In the genomic region with DNA sequence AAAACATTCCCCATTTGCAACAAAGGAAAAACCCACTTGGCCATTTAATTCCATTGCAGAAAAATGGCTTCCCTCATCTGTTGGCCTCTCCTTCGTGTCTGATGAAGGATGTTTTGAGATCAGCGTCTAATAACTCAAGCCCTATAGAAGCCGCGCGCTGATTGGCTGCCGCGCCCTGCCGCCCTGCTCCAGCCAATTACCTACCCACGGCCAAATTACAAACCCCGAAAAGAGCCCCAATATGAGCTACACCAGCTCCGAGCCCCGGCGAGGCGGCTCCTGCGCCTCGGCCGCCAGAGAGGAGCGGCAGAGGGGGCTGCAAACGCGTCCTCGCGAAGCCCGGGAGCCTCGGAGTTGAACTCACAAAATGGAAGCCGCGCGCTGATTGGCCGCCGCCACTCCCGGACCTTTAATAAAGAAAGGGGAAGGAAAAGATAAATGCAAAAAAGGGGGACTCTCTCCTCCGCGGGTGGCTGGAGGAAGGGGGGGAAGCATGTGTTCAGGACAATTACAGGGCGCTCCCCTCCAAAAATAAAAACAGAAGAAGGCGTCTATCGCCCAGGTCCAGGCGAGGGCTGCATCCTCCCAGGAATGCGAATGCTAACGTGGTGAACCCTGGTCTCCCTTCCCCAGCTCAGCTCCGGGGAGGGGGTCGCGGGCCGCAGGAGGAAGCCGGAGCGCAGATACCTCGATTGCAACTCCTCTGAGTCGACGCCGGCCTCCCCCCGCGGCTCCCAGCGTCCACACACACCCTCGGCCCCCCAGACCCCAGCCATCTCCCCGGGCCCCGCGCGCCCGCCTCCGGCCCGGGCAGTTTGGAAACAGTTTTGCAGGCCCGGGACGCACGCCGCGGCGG, we compare ENCODE assay signal across 8 cellular contexts. TPM values are rescaled to one million over a fixed set of nuclear protein-coding genes. Genes with fewer than 3 reads are reported as not detected.
A peak's percentile ranks its signal among the peaks of the same experiment; 100 is the strongest.
DNase-seq lines count a peak whose midpoint lies in the region; ATAC-seq and TF ChIP-seq lines count a peak whose summit lies in the region.

No MANE protein-coding gene starts in this region.

- peak; percentile 91 for DNase-seq in GM10248 (ENCODE audit: extremely low spot score)
- DNase-seq in NCI-H146 treated with DMSO at 0.1 percent for 48 hours (lab: John Stamatoyannopoulos, UW; ENCODE audit: unreplicated experiment), result peak; percentile 93
- peak; percentile 81 to 91 (median 87) for DNase-seq in T-cell
- DNase-seq in adrenal gland, result peak; percentile 88 to 97 (median 90)
- DNase-seq in cardiac septum (ENCODE audit: low spot score), result peak; percentile 95
- peak; percentile 92 for DNase-seq in transverse colon

- TF ChIP-seq CTCF in GM10248 (IDR thresholded peaks at IDR 0.05; ENCODE audit: control extremely low read depth, extremely low read depth, low read depth, missing control alignments) (no peak), adrenal gland (IDR thresholded peaks at IDR 0.05) (no peak), parathyroid adenoma (IDR thresholded peaks at IDR 0.05) (peak; percentile 20), transverse colon (IDR thresholded peaks at IDR 0.05) (peak in 1 of 5 experiments; percentile 12)

- H3K9me3 ChIP-seq in adrenal gland (replicated peaks in 1 of 3) (no peaks in the 10 kb centered on the region), parathyroid adenoma (ENCODE audit: control insufficient read depth, low read length) (no peaks in the 10 kb centered on the region), transverse colon (no peaks in the 10 kb centered on the region)

- H3K36me3 ChIP-seq in adrenal gland (replicated peaks in 1 of 2) (peaks cover 0 to 11% of the 10 kb centered on the region in 2 donors), parathyroid adenoma (ENCODE audit: control insufficient read depth, insufficient read depth, low read length) (no peaks in the 10 kb centered on the region), transverse colon (no peaks in the 10 kb centered on the region)

- H3K4me1 ChIP-seq in adrenal gland (replicated peaks in 1 of 2), result peaks cover 40 to 53% of the 10 kb centered on the region in 2 donors
- H3K4me1 ChIP-seq in parathyroid adenoma, result peaks cover 22% of the 10 kb centered on the region
- H3K4me1 ChIP-seq in transverse colon, result peaks cover 26 to 41% (median 37%) of the 10 kb centered on the region in 4 donors

- peaks cover 24% of the 10 kb centered on the region for H3K79me2 ChIP-seq in parathyroid adenoma

- H3K9me3 Mint-ChIP-seq in T-cell, result no peaks in the 10 kb centered on the region

- H3K4me3 Mint-ChIP-seq in T-cell, result peak overlapping the region; percentile 93 to 98 (median 96)

- 0 to 1% (median 0%) methylated on average over 32 to 65 of the region's 65 CpGs for WGBS in adrenal gland, 4 donors
- WGBS in transverse colon (ENCODE audit: low coverage in 1 of 2), 2 donors, result 0% methylated on average over 3 to 57 of the region's 65 CpGs

- H3K36me3 Mint-ChIP-seq in T-cell, result peaks cover 22% of the 10 kb centered on the region

- peak overlapping the region; percentile 28 to 92 (median 56) for H3K4me3 ChIP-seq in adrenal gland
- H3K4me3 ChIP-seq in parathyroid adenoma (ENCODE audit: low read depth, low read length), result peak overlapping the region; percentile 95
- H3K4me3 ChIP-seq in transverse colon, result peak overlapping the region; percentile 75 to 84 (median 79)

- in situ Hi-C loops in transverse colon (cut with MboI; ENCODE audit: low pct_ligation_motif_present in 1 of 4, low pct_unique_long_range_greater_than_20kb in 1 of 4, low sequenced_read_pairs in 3 of 4), result no loop called here

- no peaks in the 10 kb centered on the region for H3K27me3 ChIP-seq in adrenal gland
- H3K27me3 ChIP-seq in parathyroid adenoma (ENCODE audit: control insufficient read depth, insufficient read depth, low read length), result no peaks in the 10 kb centered on the region
- no peaks in the 10 kb centered on the region for H3K27me3 ChIP-seq in transverse colon

- intact Hi-C loops in adrenal gland (cut with DNase I), result no loop called here
- intact Hi-C loops in cardiac septum (cut with DNase I), result no loop called here
- intact Hi-C loops in transverse colon (cut with DNase I; ENCODE audit: low total_unique reads), result no loop called here

- H3K4me2 ChIP-seq in parathyroid adenoma (ENCODE audit: low read length), result peak overlapping the region; percentile 99

- peak overlapping the region; percentile 86 for H2AFZ ChIP-seq in parathyroid adenoma

- H3K27me3 Mint-ChIP-seq in T-cell, result no peaks in the 10 kb centered on the region

- TF ChIP-seq EP300 in transverse colon (IDR thresholded peaks at IDR 0.05; ENCODE audit: low read depth), result no peak

- peak overlapping the region; percentile 96 to 98 for H3K27ac Mint-ChIP-seq in T-cell

- H3K27ac ChIP-seq in adrenal gland (peak overlapping the region; percentile 97 to 100 (median 100)), parathyroid adenoma (peak overlapping the region; percentile 100), transverse colon (peak overlapping the region; percentile 100)

- POLR2A ChIA-PET in GM10248 (lab: Yijun Ruan, JAX), result interaction anchor here (1.0 to 2.5 kb wide), 2 partner anchors 9 kb away, joined by 4 to 14 read pairs; no protein-coding TSS in a partner anchor
- POLR2A ChIA-PET in T-cell (lab: Charles Lee), result interaction anchor here (0.5 to 2.5 kb wide), 12 partner anchors 7 to 176 kb away, joined by 3 to 12 read pairs (median 5); a partner anchor contains a TSS

- peak; percentile 35 for ATAC-seq in HG02759 (IDR thresholded peaks at IDR 0.05; ENCODE audit: unreplicated experiment)
- peak; percentile 45 to 57 (median 52) for ATAC-seq in T-cell (replicated peaks in 1 of 4)

- H3K4me1 Mint-ChIP-seq in T-cell, result peaks cover 24 to 46% (median 40%) of the 10 kb centered on the region in 3 donors

- H3K9ac ChIP-seq in parathyroid adenoma, result peak overlapping the region; percentile 88

- CTCF ChIA-PET in GM10248 (lab: Yijun Ruan, JAX), result interaction anchor here (4.4 to 14.7 kb wide), 3 partner anchors 8 to 26 kb away, joined by 55 to 565 read pairs (median 533); a partner anchor contains a TSS
- CTCF ChIA-PET in T-cell (lab: Charles Lee), result interaction anchor here (0.5 to 13.1 kb wide), 8 partner anchors 7 to 131 kb away, joined by 3 to 344 read pairs (median 5); a partner anchor contains a TSS

- peak; percentile 96 to 97 for TF ChIP-seq POLR2A in adrenal gland (IDR thresholded peaks at IDR 0.05)
- peak; percentile 99 for TF ChIP-seq POLR2A in transverse colon (IDR thresholded peaks at IDR 0.05)

RNA-seq across cellular contexts. Expression of a gene that starts 0.7 kb away (rescaled TPM):
- total RNA-seq in T-cell (100 to 1,000 TPM in 1 of 5 donors, 10 to 100 TPM in 4; 87.7 to 106 (median 96.0) TPM), adrenal gland (10 to 100 TPM in 7 of 8 donors, 1 to 10 TPM in 1; 5.3 to 25.9 (median 13.6) TPM), cardiac septum (13.0 TPM), transverse colon (10 to 100 TPM; 13.4 to 39.6 (median 15.2) TPM)
- polyA plus RNA-seq in adrenal gland, result 10 to 100 TPM in 1 of 3 donors, 1 to 10 TPM in 2; 5.0 to 27.3 (median 9.0) TPM

RNA-seq across cellular contexts. Expression of a gene that starts 9.6 kb away (rescaled TPM):
- 100 to 1,000 TPM; 137 to 158 (median 145) TPM for total RNA-seq in T-cell
- total RNA-seq in adrenal gland, result 10 to 100 TPM in 7 of 8 donors, 1 to 10 TPM in 1; 7.7 to 49.5 (median 24.9) TPM
- polyA plus RNA-seq in adrenal gland, result 10 to 100 TPM in 1 of 3 donors, 1 to 10 TPM in 2; 4.1 to 14.5 (median 9.3) TPM
- total RNA-seq in cardiac septum, result 20.9 TPM
- 100 to 1,000 TPM in 3 of 4 donors, 10 to 100 TPM in 1; 14.9 to 251 (median 150) TPM for total RNA-seq in transverse colon

RNA-seq across cellular contexts. Expression of a gene that starts 55.6 kb away (rescaled TPM):
- total RNA-seq in T-cell, result under 1 TPM in 3 of 5 donors, not detected in 2; 0.39 to 0.92 (median 0.58) TPM
- 10 to 100 TPM in 2 of 8 donors, 1 to 10 TPM in 6; 1.6 to 13.0 (median 4.1) TPM for total RNA-seq in adrenal gland
- 1 to 10 TPM; 3.4 to 7.9 (median 4.4) TPM for polyA plus RNA-seq in adrenal gland
- 1.3 TPM for total RNA-seq in cardiac septum
- total RNA-seq in transverse colon, result under 1 TPM in 1 of 4 donors, not detected in 3; 0.41 TPM

Comparison
In these comparisons a context has a peak if more than half of its experiments do, and no peak if none do; other contexts are left out.
1. Peak in every context shown above with its lines: DNase-seq, ATAC-seq, H3K4me3 ChIP-seq and H3K27ac ChIP-seq.